25 cellular contexts compared by ENCODE assay signal in the genomic region with DNA sequence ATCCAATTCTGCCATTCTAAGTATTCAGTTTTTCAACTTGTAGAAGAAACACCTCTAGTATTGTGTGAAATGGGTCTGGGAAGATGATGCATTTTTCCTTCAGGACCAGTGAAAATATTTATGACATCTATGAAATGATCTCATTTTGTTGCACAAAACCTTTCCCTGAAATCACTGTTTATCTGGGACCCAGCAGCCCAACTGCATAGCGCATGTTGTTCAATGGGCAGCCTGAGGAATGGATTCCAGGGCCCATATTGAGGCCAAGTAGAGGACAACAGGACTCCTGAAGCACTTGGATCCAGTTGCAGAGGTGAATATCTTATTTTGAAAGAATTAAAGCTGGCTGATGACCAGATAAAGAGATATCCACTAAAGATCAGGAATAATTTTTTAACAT. TPM values are rescaled to one million over a fixed set of nuclear protein-coding genes. Genes with fewer than 3 reads are reported as not detected.
DNase-seq lines count a peak whose midpoint lies in the region; ATAC-seq and TF ChIP-seq lines count a peak whose summit lies in the region.
"Had no signal": no experiment of that assay in that cellular context is flagged by ENCODE, and none has a peak within 500 bp of the region (broad histone marks: within the 10 kb centered on the region; RNA-seq: fewer than 3 reads in every experiment).

No MANE protein-coding gene starts in this region.

- no peak overlapping the region for H4K8ac ChIP-seq in IMR-90 (ENCODE audit: low read depth in 2 of 2, low read length in 2 of 2)

- peak; percentile 56 for ATAC-seq in IMR-90 (ENCODE audit: low read depth)
- ATAC-seq: esophagus mucosa, left lung, mucosa of descending colon had no signal

- intact Hi-C loops in IMR-90 (cut with micrococcal nuclease): no loop called here
- intact Hi-C loops in sigmoid colon (cut with DNase I): no loop called here

- no peak overlapping the region for H4K91ac ChIP-seq in IMR-90 (ENCODE audit: insufficient read depth, low read depth, low read length)

- no peaks in the 10 kb centered on the region for H3K9me3 Mint-ChIP-seq in activated T-cell treated with anti-CD3 and anti-CD28 coated beads, Interleukin-2, amount 50 U/mL, for 24 hours

- TF ChIP-seq RAD21 in IMR-90 (IDR thresholded peaks at IDR 0.05; ENCODE audit: low read length): no peak

- H3K36me3 Mint-ChIP-seq in activated T-cell treated with anti-CD3 and anti-CD28 coated beads, Interleukin-2, amount 50 U/mL, for 24 hours (ENCODE audit: low read depth): no peaks in the 10 kb centered on the region

- no peak overlapping the region for H2BK5ac ChIP-seq in IMR-90 (ENCODE audit: low read depth, low read length, poor library complexity, severe bottlenecking)

- H3F3A ChIP-seq in MM.1S (ENCODE audit: insufficient read depth, low read length): no peaks in the 10 kb centered on the region

- H3K4me1 Mint-ChIP-seq in activated T-cell treated with anti-CD3 and anti-CD28 coated beads, Interleukin-2, amount 50 U/mL, for 24 hours (ENCODE audit: low read depth): peaks cover 83% of the 10 kb centered on the region

- H3K27me3 Mint-ChIP-seq in activated T-cell treated with anti-CD3 and anti-CD28 coated beads, Interleukin-2, amount 50 U/mL, for 24 hours: no peaks in the 10 kb centered on the region

- no peak overlapping the region for H2BK120ac ChIP-seq in IMR-90 (ENCODE audit: low read depth, low read length)

- H2AK9ac ChIP-seq in IMR-90 (replicated peaks; ENCODE audit: low read depth, low read length, poor library complexity): no peak overlapping the region

- peaks cover 14% of the 10 kb centered on the region for H3K4me1 ChIP-seq in IMR-90 (ENCODE audit: control insufficient read depth, insufficient read depth, low read length)
- H3K4me1 ChIP-seq in sigmoid colon: peaks cover 0 to 71% (median 49%) of the 10 kb centered on the region in 4 donors
- H3K4me1 ChIP-seq in MM.1S (ENCODE audit: low read length): peaks cover 3% of the 10 kb centered on the region; the same call in 1 of the 2 replicates
- H3K4me1 ChIP-seq: BLaER1 had no signal

- TF ChIP-seq POLR2A in IMR-90 (IDR thresholded peaks at IDR 0.05; ENCODE audit: low read depth, low read length) (no peak), sigmoid colon (IDR thresholded peaks at IDR 0.05) (no peak)

- H3K14ac ChIP-seq in IMR-90 (replicated peaks; ENCODE audit: low read depth, low read length): no peak overlapping the region

- H3K9me3 ChIP-seq in IMR-90 (ENCODE audit: control insufficient read depth, insufficient read depth, low read length): no peaks in the 10 kb centered on the region
- H3K9me3 ChIP-seq in sigmoid colon: no peaks in the 10 kb centered on the region
- no peaks in the 10 kb centered on the region for H3K9me3 ChIP-seq in MM.1S (replicated peaks; ENCODE audit: insufficient read depth, low read length)
- H3K9me3 ChIP-seq: BLaER1, heart right ventricle, left lung, MG63, mucosa of descending colon, neutrophil had no signal

- no peaks in the 10 kb centered on the region for H3K9me2 ChIP-seq in MM.1S (replicated peaks; ENCODE audit: insufficient read depth, low read length)

- no peak overlapping the region for H3K4me3 ChIP-seq in IMR-90 (ENCODE audit: insufficient read depth, low read depth, low read length)
- H3K4me3 ChIP-seq in sigmoid colon: no peak overlapping the region
- no peak overlapping the region for H3K4me3 ChIP-seq in MM.1S (ENCODE audit: low read length)
- H3K4me3 ChIP-seq: BLaER1, heart right ventricle, left lung, MG63, mucosa of descending colon had no signal

- H3K27me3 ChIP-seq in IMR-90 (ENCODE audit: control insufficient read depth, insufficient read depth, low read length) (no peaks in the 10 kb centered on the region), sigmoid colon (no peaks in the 10 kb centered on the region), MM.1S (replicated peaks; ENCODE audit: insufficient read depth, low read length) (no peaks in the 10 kb centered on the region)
- H3K27me3 ChIP-seq: heart right ventricle, MG63 had no signal

- H3K36me3 ChIP-seq in IMR-90 (ENCODE audit: control insufficient read depth, insufficient read depth, low read length): no peaks in the 10 kb centered on the region; the same call in 1 of the 2 replicates
- no peaks in the 10 kb centered on the region for H3K36me3 ChIP-seq in sigmoid colon
- no peaks in the 10 kb centered on the region for H3K36me3 ChIP-seq in MM.1S (replicated peaks; ENCODE audit: insufficient read depth, low read length)
- H3K36me3 ChIP-seq: BLaER1, heart right ventricle, left lung, MG63, neutrophil had no signal

- peak overlapping the region; percentile 56; the same call in 1 of the 2 replicates for H2AK5ac ChIP-seq in IMR-90 (ENCODE audit: low read depth, low read length)

- POLR2A ChIA-PET in IMR-90 (lab: Charles Lee; ENCODE audit: unreplicated experiment): interaction anchor here (0.6 kb wide), 1 partner anchor 59 kb away, joined by 4 read pairs; no protein-coding TSS in a partner anchor

- no peak for DNase-seq in activated T-cell treated with anti-CD3 and anti-CD28 coated beads, Interleukin-2, amount 50 U/mL, for 24 hours
- no peak for DNase-seq in activated T-cell treated with anti-CD3 and anti-CD28 coated beads, Interleukin-2, amount 50 U/mL, for 1 hour
- DNase-seq in IMR-90: peak; percentile 40
- peak; percentile 43 for DNase-seq in fibroblast of peridontal ligament (ENCODE audit: extremely low read depth)
- DNase-seq in sigmoid colon: peak; percentile 67
- DNase-seq in NCI-H345 (lab: John Stamatoyannopoulos, UW): no peak
- no peak for DNase-seq in superior temporal gyrus (ENCODE audit: extremely low spot score)
- no peak for DNase-seq in MM.1S
- DNase-seq: activated CD4-positive, alpha-beta T cell treated with anti-CD3 and anti-CD28 coated beads for 48 hours; activated effector memory CD4-positive, alpha-beta T cell treated with anti-CD3 and anti-CD28 coated beads, Interleukin-2, amount 50 U/mL, for 16 hours; anterior cingulate cortex; effector memory CD4-positive, alpha-beta T cell; heart right ventricle; left lung; MG63; mucosa of descending colon; NCI-H2171 treated with DMSO at 0.1 percent for 48 hours; NCI-H748 treated with DMSO at 0.1 percent for 48 hours; OCI-M1; SHP77 treated with DMSO at 0.1 percent for 48 hours; stimulated activated CD8-positive, alpha-beta memory T cell treated with anti-CD3 and anti-CD28 coated beads, Interleukin-4, amount 100 ng/mL, for 48 hours; T-helper 1 cell had no signal

- no peak overlapping the region for H3K18ac ChIP-seq in IMR-90 (ENCODE audit: low read depth, low read length)

- H3K27ac Mint-ChIP-seq in activated T-cell treated with anti-CD3 and anti-CD28 coated beads, Interleukin-2, amount 50 U/mL, for 24 hours: peak overlapping the region; percentile 60

- CTCF ChIA-PET in IMR-90 (lab: Yijun Ruan, JAX): interaction anchor here (0.7 to 1.0 kb wide), 2 partner anchors 54 to 67 kb away, joined by 3 to 4 read pairs; no protein-coding TSS in a partner anchor

- 0 out of 2 replicates have a peak overlapping the region, but pooled peaks have one; percentile 9 for H3K4me2 ChIP-seq in IMR-90 (ENCODE audit: low read depth, low read length)
- no peak overlapping the region for H3K4me2 ChIP-seq in MM.1S (ENCODE audit: low read depth, low read length)
- H3K4me2 ChIP-seq: BLaER1 had no signal

- no peak overlapping the region; the same call in 1 of the 2 replicates for H3K27ac ChIP-seq in IMR-90 (ENCODE audit: insufficient read depth, low read length)
- H3K27ac ChIP-seq in sigmoid colon: peak overlapping the region; percentile 28 to 95 (median 82)
- H3K27ac ChIP-seq in MM.1S (ENCODE audit: low read length): no peak overlapping the region
- H3K27ac ChIP-seq: BLaER1, neutrophil had no signal

- H3K9me1 ChIP-seq in IMR-90 (ENCODE audit: insufficient read depth, low read length): peaks cover 9% of the 10 kb centered on the region

- H3K79me2 ChIP-seq in MM.1S (ENCODE audit: low read length): peaks cover 30% of the 10 kb centered on the region

- H3K79me1 ChIP-seq in IMR-90 (ENCODE audit: low read depth in 1 of 2, low read length in 2 of 2): peaks cover 21 to 49% of the 10 kb centered on the region in 2 experiments

- TF ChIP-seq EP300 in sigmoid colon (IDR thresholded peaks at IDR 0.05): no peak

- no peak overlapping the region for H2BK20ac ChIP-seq in IMR-90 (ENCODE audit: low read depth, low read length)

- H3K9ac ChIP-seq in IMR-90 (ENCODE audit: low read depth, low read length) (no peak overlapping the region), MM.1S (ENCODE audit: low read length) (no peak overlapping the region)
- H3K9ac ChIP-seq: BLaER1 had no signal

- H3K56ac ChIP-seq in IMR-90 (ENCODE audit: extremely low read depth, insufficient read depth, low read length): no peak overlapping the region

- H4K20me1 ChIP-seq in IMR-90 (ENCODE audit: insufficient read depth, low read length) (peaks cover 39% of the 10 kb centered on the region; the same call in 1 of the 2 replicates), MM.1S (ENCODE audit: insufficient read depth, low read length) (no peaks in the 10 kb centered on the region)
- H4K20me1 ChIP-seq: BLaER1 had no signal

- TF ChIP-seq CTCF in IMR-90 (conservative IDR thresholded peaks at IDR 0.05; ENCODE audit: low read depth, low read length): no peak
- TF ChIP-seq CTCF in sigmoid colon (IDR thresholded peaks at IDR 0.05): no peak
- TF ChIP-seq CTCF in MM.1S (IDR thresholded peaks at IDR 0.05; ENCODE audit: low read length): no peak

- H4K5ac ChIP-seq in IMR-90 (ENCODE audit: low read depth, low read length): no peak overlapping the region

- no peak overlapping the region for H3K4me3 Mint-ChIP-seq in activated T-cell treated with anti-CD3 and anti-CD28 coated beads, Interleukin-2, amount 50 U/mL, for 24 hours

- H2AFZ ChIP-seq in IMR-90 (replicated peaks; ENCODE audit: low read length, poor library complexity): no peak overlapping the region
- no peak overlapping the region for H2AFZ ChIP-seq in MM.1S (ENCODE audit: low read length)

- dilution Hi-C loops in IMR-90 (cut with HindIII; ENCODE audit: low sequenced_read_pairs, unreplicated experiment): no loop called here

- in situ Hi-C loops in IMR-90 (cut with MboI; ENCODE audit: low sequenced_read_pairs): no loop called here

- H3K4ac ChIP-seq in IMR-90 (ENCODE audit: low read depth, low read length): no peak overlapping the region

- H2BK15ac ChIP-seq in IMR-90 (ENCODE audit: low read depth, low read length): no peak overlapping the region

- 100% methylated on average over 1 of the region's 1 CpG; no CpG with 5 or more reads in 1 of the 2 experiments for WGBS in IMR-90 (ENCODE audit: extremely low coverage in 2 of 2, insufficient read length in 1 of 2), 2 experiments
- WGBS in sigmoid colon, 2 donors: 88 to 96% methylated on average over 1 of the region's 1 CpG

- BruUV-seq in IMR-90 (replicated peaks; lab: Mats Ljungman, UMichigan): no TSS peak

- no peak overlapping the region for H3K23ac ChIP-seq in IMR-90 (ENCODE audit: low read depth, low read length)

TF ChIP-seq in IMR-90, 13 proteins besides CTCF, POLR2A, EP300 and RAD21 (continues in another document):
- no peak for TF ChIP-seq MAZ (IDR thresholded peaks at IDR 0.05; ENCODE audit: borderline replicate concordance, low read depth, low read length)

RNA-seq across cellular contexts. Expression of gene RBMS1, which starts 7.3 kb away (rescaled TPM):
- total RNA-seq in IMR-90 (2012; rRNA removed) (64.9 and 73.6 TPM in 2 replicates), sigmoid colon (10 to 100 TPM; 69.2 to 91.8 (median 77.1) TPM)
- polyA plus RNA-seq in IMR-90 (2012; rRNA removed) (43.5 and 45.9 TPM in 2 replicates), sigmoid colon (10 to 100 TPM in 2 of 3 donors, 1 to 10 TPM in 1; 4.4 to 17.2 (median 13.8) TPM)
- 12.0 and 17.3 TPM in 2 replicates for polyA plus RNA-seq in IMR-90 (2012; cell fraction: cytosol; rRNA removed)
- 21.4 and 98.7 TPM in 2 replicates for polyA plus RNA-seq in IMR-90 (2012; cell fraction: nucleus; rRNA removed; ENCODE audit: low replicate concordance)

Comparison
In these comparisons a context has a peak if more than half of its experiments do, and no peak if none do; other contexts are left out.
1. DNase-seq: peak in IMR-90 (single experiment), fibroblast of peridontal ligament (single experiment) and sigmoid colon (single experiment); none in activated T-cell treated with anti-CD3 and anti-CD28 coated beads, Interleukin-2, amount 50 U/mL, for 24 hours (single experiment), activated T-cell treated with anti-CD3 and anti-CD28 coated beads, Interleukin-2, amount 50 U/mL, for 1 hour (single experiment), NCI-H345 (single experiment), superior temporal gyrus (single experiment) and MM.1S (single experiment).
2. H3K27ac ChIP-seq: peak in sigmoid colon (4 of 4); none in IMR-90 (single experiment) and MM.1S (single experiment).